ENCODE assay signal across 8 cellular contexts in genomic region chr3:12994357-12994606, GRCh38.
DNase-seq lines count a peak whose midpoint lies in the region; ATAC-seq, FAIRE-seq and TF ChIP-seq lines count a peak whose summit lies in the region.

No MANE protein-coding gene starts in this region.

- POLR2A ChIA-PET in K562 (lab: Yijun Ruan, JAX) = interaction anchor here (0.8 to 4.3 kb wide), 3 partner anchors 10 to 126 kb away, joined by 3 to 18 read pairs (median 9); no protein-coding TSS in a partner anchor

- TF ChIP-seq EP300 in K562 (IDR thresholded peaks at IDR 0.05; ENCODE audit: low read length) = no peak

- 1% methylated on average over 19 of the region's 25 CpGs for WGBS in K562 (ENCODE audit: insufficient coverage, low coverage, missing lambda C conversion rate)

- H3K27ac ChIP-seq in K562 (ENCODE audit: extremely low read depth, low read depth, low read length) = peak overlapping the region; percentile 81
- H3K27ac ChIP-seq in substantia nigra (ENCODE audit: low read depth, low read length, poor library complexity, severe bottlenecking) = peak overlapping the region; percentile 82

- CTCF ChIA-PET in K562 (lab: Yijun Ruan, JAX; ENCODE audit: low intra/inter-chr PET ratio) = interaction anchor here (0.6 to 2.1 kb wide), 3 partner anchors 55 to 127 kb away, joined by 3 to 5 read pairs (median 3); no protein-coding TSS in a partner anchor

- peaks cover 34 to 54% of the 10 kb centered on the region in 2 experiments for H3K4me1 ChIP-seq in K562 (replicated peaks in 1 of 2; ENCODE audit: control insufficient read depth in 2 of 2, insufficient read depth in 2 of 2, low read length in 2 of 2)

- intact Hi-C loops in K562 (cut with micrococcal nuclease) = loop anchor here (2.0 to 10.0 kb wide), 4 partner anchors 19 to 509 kb away; partner anchors contain the start of genes CAND2 and TSEN2

- no peak for FAIRE-seq in K562 (lab: Jason Lieb, UNC)
- FAIRE-seq in GM19239 (lab: Jason Lieb, UNC) = no peak

- no peak for TF ChIP-seq RAD21 in K562 (CRISPR knock-in tag; conservative IDR thresholded peaks at IDR 0.05 in 1 of 2, IDR thresholded peaks at IDR 0.05 in 1 of 2)

- no peak for TF ChIP-seq POLR2A in K562 (conservative IDR thresholded peaks at IDR 0.05)

- H3K4me2 ChIP-seq in K562 (ENCODE audit: insufficient read depth, low read length) = peak overlapping the region; percentile 95

- H2AFZ ChIP-seq in K562 (ENCODE audit: low read depth, low read length) = peak overlapping the region; percentile 86

- H3K4me3 ChIP-seq in GM12865 (ENCODE audit: low read depth, low read length) (peak overlapping the region; percentile 75), K562 (peak overlapping the region; percentile 73)

- peak; percentile 33 for ATAC-seq in HG03521 (IDR thresholded peaks at IDR 0.05; ENCODE audit: unreplicated experiment)
- peak; percentile 56 for ATAC-seq in K562

- peaks cover 4% of the 10 kb centered on the region for H3K9me1 ChIP-seq in K562 (ENCODE audit: control insufficient read depth, insufficient read depth, low read length)

- TF ChIP-seq CTCF in GM12865 (IDR thresholded peaks at IDR 0.05; ENCODE audit: insufficient read depth, low read depth, low read length, missing control alignments) = no peak
- TF ChIP-seq CTCF in K562 (IDR thresholded peaks at IDR 0.05 in 2 of 3, conservative IDR thresholded peaks at IDR 0.05 in 1 of 3; ENCODE audit: insufficient read depth in 2 of 3, low read depth in 1 of 3, low read length in 3 of 3) = no peak

- no peaks in the 10 kb centered on the region for H3K27me3 ChIP-seq in K562 (ENCODE audit: control insufficient read depth in 2 of 2, insufficient read depth in 2 of 2, low read length in 2 of 2)

- no peaks in the 10 kb centered on the region for H3K36me3 ChIP-seq in K562 (ENCODE audit: control insufficient read depth, insufficient read depth, low read length)

- peaks cover 19% of the 10 kb centered on the region for H3K79me2 ChIP-seq in K562 (ENCODE audit: control insufficient read depth, insufficient read depth, low read length)

- in situ Hi-C loops in K562 (cut with MboI) = no loop called here

- DNase-seq in GM12865 (ENCODE audit: low read depth) (peak; percentile 44), K562 (ENCODE audit: extremely low read depth in 1 of 4, low spot score in 3 of 4) (peak in 1 of 4 experiments; percentile 67), left kidney (ENCODE audit: low read depth, low spot score) (peak; percentile 54), substantia nigra (lab: John Stamatoyannopoulos, UW) (peak in 11 of 49 donors; percentile 17 to 51 (median 41)), GM19239 (ENCODE audit: insufficient read length, low spot score) (no peak), putamen (ENCODE audit: low spot score) (no peak)
- DNase-seq in stimulated activated CD4-positive, alpha-beta T cell treated with anti-CD3 and anti-CD28 coated beads, Interleukin-2, amount 100 ng/mL, for 48 hours = no peak

- BruUV-seq in K562 (replicated peaks; lab: Mats Ljungman, UMichigan) = no TSS peak

- H3K9ac ChIP-seq in K562 (ENCODE audit: insufficient read depth in 1 of 2, low read depth in 2 of 2, low read length in 2 of 2) = peak overlapping the region; percentile 77 to 97

- H4K20me1 ChIP-seq in K562 (replicated peaks; ENCODE audit: control insufficient read depth, insufficient read depth, low read length) = no peaks in the 10 kb centered on the region

- no peaks in the 10 kb centered on the region for H3K9me3 ChIP-seq in K562 (replicated peaks; ENCODE audit: control insufficient read depth, insufficient read depth, low read depth, low read length)

TF ChIP-seq in K562, 482 proteins besides CTCF, POLR2A, EP300 and RAD21 (continues in another document):
- TF ChIP-seq HINFP (tag; conservative IDR thresholded peaks at IDR 0.05; ENCODE audit: low read depth) = no peak
- no peak for TF ChIP-seq EHMT2 (IDR thresholded peaks at IDR 0.05)
- TF ChIP-seq HDGF (IDR thresholded peaks at IDR 0.05) = no peak
- peak; percentile 46; the same call in 1 of the 2 replicates for TF ChIP-seq ESRRA (IDR thresholded peaks at IDR 0.05; ENCODE audit: borderline replicate concordance, low read depth)
- TF ChIP-seq THRA (IDR thresholded peaks at IDR 0.05) = no peak
- TF ChIP-seq ATF4 (CRISPR knock-in tag; IDR thresholded peaks at IDR 0.05) = no peak
- peak; percentile 84 for TF ChIP-seq CREM (IDR thresholded peaks at IDR 0.05; ENCODE audit: low read depth)
- TF ChIP-seq ZFP91 (CRISPR knock-in tag; IDR thresholded peaks at IDR 0.05) = no peak
- TF ChIP-seq CREBBP (IDR thresholded peaks at IDR 0.05; ENCODE audit: low read depth, low read length) = no peak
- TF ChIP-seq L3MBTL2 (IDR thresholded peaks at IDR 0.05) = no peak
- no peak for TF ChIP-seq JUN (IDR thresholded peaks at IDR 0.05; ENCODE audit: borderline replicate concordance, low read depth, low read length)
- TF ChIP-seq JUN (CRISPR knock-in tag; IDR thresholded peaks at IDR 0.05; ENCODE audit: borderline replicate concordance) = peak; percentile 57; the same call in 1 of the 2 replicates
- no peak for TF ChIP-seq ARID1B (IDR thresholded peaks at IDR 0.05)
- no peak for TF ChIP-seq ESRRB (CRISPR knock-in tag; IDR thresholded peaks at IDR 0.05; ENCODE audit: borderline replicate concordance)
- TF ChIP-seq SMARCC2 (IDR thresholded peaks at IDR 0.05; ENCODE audit: low read depth) = no peak
- 0 out of 2 replicates have a peak, but pooled peaks have one; percentile 2 for TF ChIP-seq THAP7 (CRISPR knock-in tag; IDR thresholded peaks at IDR 0.05)
- 0 out of 2 replicates have a peak, but pooled peaks have one; percentile 56 for TF ChIP-seq HIVEP1 (CRISPR knock-in tag; IDR thresholded peaks at IDR 0.05)
- TF ChIP-seq NR1H2 (CRISPR knock-in tag; IDR thresholded peaks at IDR 0.05) = peak; percentile 90; the same call in 1 of the 2 replicates
- TF ChIP-seq PHF8 (IDR thresholded peaks at IDR 0.05; ENCODE audit: borderline replicate concordance, low read length) = peak; percentile 20; the same call in 1 of the 2 replicates

Comparison
In these comparisons a context has a peak if more than half of its experiments do, and no peak if none do; other contexts are left out.
1. DNase-seq: peak in GM12865 (single experiment) and left kidney (single experiment); none in GM19239 (single experiment), putamen (single experiment) and stimulated activated CD4-positive, alpha-beta T cell treated with anti-CD3 and anti-CD28 coated beads, Interleukin-2, amount 100 ng/mL, for 48 hours (0 of 2).